Comparison of ENCODE assay signal across 13 cellular contexts in genomic region chr20:3751284-3751663, GRCh38. TPM values are rescaled to one million over a fixed set of nuclear protein-coding genes. Genes with fewer than 3 reads are reported as not detected.
DNase-seq lines count a peak whose midpoint lies in the region; ATAC-seq and TF ChIP-seq lines count a peak whose summit lies in the region.
"Had no signal": no experiment of that assay in that cellular context is flagged by ENCODE, and none has a peak within 500 bp of the region (broad histone marks: within the 10 kb centered on the region; RNA-seq: fewer than 3 reads in every experiment).

No MANE protein-coding gene starts in this region.

- no CpG with 5 or more reads among the region's 31 CpGs for WGBS in iPS DF 6.9 (ENCODE audit: insufficient coverage, insufficient read length)

- peaks cover 4% of the 10 kb centered on the region; the same call in 1 of the 3 replicates for H3K9me3 Mint-ChIP-seq in GM23338
- H3K9me3 Mint-ChIP-seq: activated T-cell treated with anti-CD3 and anti-CD28 coated beads, Interleukin-2, amount 50 U/mL, for 4 hours had no signal

- POLR2A ChIA-PET in A673 (lab: Charles Lee; ENCODE audit: low non-redundant PET), result no interaction called here

- H3K36me3 ChIP-seq in GM23338 (ENCODE audit: insufficient read depth), result no peaks in the 10 kb centered on the region
- H3K36me3 ChIP-seq in WERI-Rb-1, result peaks cover 12% of the 10 kb centered on the region
- peaks cover 5% of the 10 kb centered on the region for H3K36me3 ChIP-seq in iPS DF 6.9 (ENCODE audit: control insufficient read depth, insufficient read depth, low read length)
- peaks cover 2% of the 10 kb centered on the region for H3K36me3 ChIP-seq in rectal smooth muscle tissue (ENCODE audit: control insufficient read depth, insufficient read depth, low read length)
- H3K36me3 ChIP-seq in A673 (ENCODE audit: insufficient read depth, low read length, poor library complexity, severe bottlenecking), result peaks cover 1% of the 10 kb centered on the region

- DNase-seq in GM23338 (ENCODE audit: low spot score), result peak; percentile 58
- no peak for DNase-seq in WERI-Rb-1
- DNase-seq in iPS DF 6.9 (ENCODE audit: low read depth, low spot score), result no peak
- DNase-seq in HuH-7.5 (ENCODE audit: low spot score), result no peak
- no peak for DNase-seq in anterior cingulate cortex (lab: John Stamatoyannopoulos, UW)
- no peak for DNase-seq in A673 (ENCODE audit: low spot score)
- DNase-seq: HCEC 1CT had no signal

- H3K9ac ChIP-seq in rectal smooth muscle tissue (ENCODE audit: low read length), result no peak overlapping the region

- peaks cover 30% of the 10 kb centered on the region for H3K27me3 Mint-ChIP-seq in GM23338 (ENCODE audit: insufficient read depth, low read depth, poor library complexity)

- peaks cover 14% of the 10 kb centered on the region for H3F3A ChIP-seq in GM23338 (replicated peaks; ENCODE audit: low read depth)

- no peaks in the 10 kb centered on the region for H3K9me2 ChIP-seq in GM23338 (ENCODE audit: insufficient read depth)

- H3K4me2 ChIP-seq in GM23338, result peak overlapping the region; percentile 93

- H3K4me3 ChIP-seq in GM23338, result peak overlapping the region; percentile 73
- no peak overlapping the region for H3K4me3 ChIP-seq in WERI-Rb-1 (ENCODE audit: low read depth, low read length)
- H3K4me3 ChIP-seq in iPS DF 6.9 (ENCODE audit: low read length), result peak overlapping the region; percentile 49; the same call in 1 of the 2 replicates
- peak overlapping the region; percentile 42 for H3K4me3 ChIP-seq in rectal smooth muscle tissue (ENCODE audit: low read length)
- no peak overlapping the region for H3K4me3 ChIP-seq in A673 (ENCODE audit: low read depth, low read length, poor library complexity, severe bottlenecking)

- no TSS peak for BruUV-seq in A673 (replicated peaks; lab: Mats Ljungman, UMichigan)

- no peaks in the 10 kb centered on the region; the same call in 2 of the 3 replicates for H3K36me3 Mint-ChIP-seq in GM23338 (ENCODE audit: low read depth)

- H3K9me3 ChIP-seq in WERI-Rb-1 (ENCODE audit: severe bottlenecking) (no peaks in the 10 kb centered on the region), iPS DF 6.9 (ENCODE audit: control insufficient read depth, insufficient read depth, low read length) (no peaks in the 10 kb centered on the region), A673 (ENCODE audit: low read depth, low read length, poor library complexity, severe bottlenecking) (no peaks in the 10 kb centered on the region)
- H3K9me3 ChIP-seq: heart right ventricle had no signal

- no peak overlapping the region for H3K27ac ChIP-seq in GM23338 (ENCODE audit: low read depth)
- no peak overlapping the region for H3K27ac ChIP-seq in WERI-Rb-1
- H3K27ac ChIP-seq in iPS DF 6.9 (ENCODE audit: low read length), result no peak overlapping the region
- no peak overlapping the region for H3K27ac ChIP-seq in rectal smooth muscle tissue (ENCODE audit: low read depth, low read length)
- H3K27ac ChIP-seq in A673 (ENCODE audit: low read depth, low read length, poor library complexity, severe bottlenecking), result no peak overlapping the region

- no peaks in the 10 kb centered on the region for H3K79me2 ChIP-seq in GM23338 (replicated peaks; ENCODE audit: insufficient read depth)

- peak overlapping the region; percentile 58 for H3K4me3 Mint-ChIP-seq in GM23338

- intact Hi-C loops in A673 (cut with micrococcal nuclease; ENCODE audit: unreplicated experiment), result no loop called here

- CTCF ChIA-PET in A673 (lab: Charles Lee), result no interaction called here

- H3K4me1 ChIP-seq in GM23338 (ENCODE audit: insufficient read depth) (peaks cover 12% of the 10 kb centered on the region; the same call in 1 of the 2 replicates), iPS DF 6.9 (ENCODE audit: control insufficient read depth, insufficient read depth, low read length) (peaks cover 10% of the 10 kb centered on the region), rectal smooth muscle tissue (ENCODE audit: control insufficient read depth, insufficient read depth, low read length) (no peaks in the 10 kb centered on the region), A673 (ENCODE audit: insufficient read depth, low read length, poor library complexity, severe bottlenecking) (no peaks in the 10 kb centered on the region)

- peaks cover 15% of the 10 kb centered on the region for H3K4me1 Mint-ChIP-seq in GM23338

- no peak overlapping the region for H2AFZ ChIP-seq in GM23338

- H4K20me1 ChIP-seq in GM23338 (replicated peaks; ENCODE audit: insufficient read depth), result peaks cover 11% of the 10 kb centered on the region; the same call in 1 of the 2 replicates

- TF ChIP-seq CTCF in GM23338 (conservative IDR thresholded peaks at IDR 0.05; ENCODE audit: low read depth in 2 of 2), result peak; percentile 38 to 49; a peak in 3 of 4 replicates
- 0 out of 2 replicates have a peak, but pooled peaks have one; percentile 10 for TF ChIP-seq CTCF in WERI-Rb-1 (IDR thresholded peaks at IDR 0.05; ENCODE audit: low read depth, low read length)
- no peak for TF ChIP-seq CTCF in A673 (conservative IDR thresholded peaks at IDR 0.05; ENCODE audit: low read depth, low read length)

- H3K27me3 ChIP-seq in GM23338 (ENCODE audit: insufficient read depth) (peaks cover 28% of the 10 kb centered on the region), WERI-Rb-1 (ENCODE audit: insufficient read depth, low read depth, severe bottlenecking) (no peaks in the 10 kb centered on the region), iPS DF 6.9 (ENCODE audit: control insufficient read depth, insufficient read depth, low read length) (peaks cover 8% of the 10 kb centered on the region), rectal smooth muscle tissue (ENCODE audit: control insufficient read depth, insufficient read depth, low read length) (no peaks in the 10 kb centered on the region), A673 (replicated peaks; ENCODE audit: insufficient read depth, low read depth, low read length, poor library complexity) (no peaks in the 10 kb centered on the region)

- H3K27ac Mint-ChIP-seq in GM23338, result no peak overlapping the region

- ATAC-seq in GM23338, result peak; percentile 27
- ATAC-seq in GM21423 (IDR thresholded peaks at IDR 0.05; ENCODE audit: unreplicated experiment), result no peak

TF ChIP-seq in GM23338, 12 proteins besides CTCF, POLR2A, EP300 and RAD21 (continues in another document):
- TF ChIP-seq ETS1 (IDR thresholded peaks at IDR 0.05) (no peak), ZNF331 (CRISPR knock-in tag; IDR thresholded peaks at IDR 0.05; ENCODE audit: low read depth) (no peak), JUNB (IDR thresholded peaks at IDR 0.05; ENCODE audit: unreplicated experiment) (no peak), ZNF114 (CRISPR knock-in tag; IDR thresholded peaks at IDR 0.05) (no peak), NANOG (IDR thresholded peaks at IDR 0.05; ENCODE audit: borderline replicate concordance) (no peak), CREB1 (CRISPR knock-in tag; IDR thresholded peaks at IDR 0.05; ENCODE audit: low read depth) (no peak), STAT1 (IDR thresholded peaks at IDR 0.05; ENCODE audit: unreplicated experiment) (no peak), EZH2phosphoT487 (IDR thresholded peaks at IDR 0.05; ENCODE audit: unreplicated experiment) (no peak)
- TF ChIP-seq, protein P1, sequence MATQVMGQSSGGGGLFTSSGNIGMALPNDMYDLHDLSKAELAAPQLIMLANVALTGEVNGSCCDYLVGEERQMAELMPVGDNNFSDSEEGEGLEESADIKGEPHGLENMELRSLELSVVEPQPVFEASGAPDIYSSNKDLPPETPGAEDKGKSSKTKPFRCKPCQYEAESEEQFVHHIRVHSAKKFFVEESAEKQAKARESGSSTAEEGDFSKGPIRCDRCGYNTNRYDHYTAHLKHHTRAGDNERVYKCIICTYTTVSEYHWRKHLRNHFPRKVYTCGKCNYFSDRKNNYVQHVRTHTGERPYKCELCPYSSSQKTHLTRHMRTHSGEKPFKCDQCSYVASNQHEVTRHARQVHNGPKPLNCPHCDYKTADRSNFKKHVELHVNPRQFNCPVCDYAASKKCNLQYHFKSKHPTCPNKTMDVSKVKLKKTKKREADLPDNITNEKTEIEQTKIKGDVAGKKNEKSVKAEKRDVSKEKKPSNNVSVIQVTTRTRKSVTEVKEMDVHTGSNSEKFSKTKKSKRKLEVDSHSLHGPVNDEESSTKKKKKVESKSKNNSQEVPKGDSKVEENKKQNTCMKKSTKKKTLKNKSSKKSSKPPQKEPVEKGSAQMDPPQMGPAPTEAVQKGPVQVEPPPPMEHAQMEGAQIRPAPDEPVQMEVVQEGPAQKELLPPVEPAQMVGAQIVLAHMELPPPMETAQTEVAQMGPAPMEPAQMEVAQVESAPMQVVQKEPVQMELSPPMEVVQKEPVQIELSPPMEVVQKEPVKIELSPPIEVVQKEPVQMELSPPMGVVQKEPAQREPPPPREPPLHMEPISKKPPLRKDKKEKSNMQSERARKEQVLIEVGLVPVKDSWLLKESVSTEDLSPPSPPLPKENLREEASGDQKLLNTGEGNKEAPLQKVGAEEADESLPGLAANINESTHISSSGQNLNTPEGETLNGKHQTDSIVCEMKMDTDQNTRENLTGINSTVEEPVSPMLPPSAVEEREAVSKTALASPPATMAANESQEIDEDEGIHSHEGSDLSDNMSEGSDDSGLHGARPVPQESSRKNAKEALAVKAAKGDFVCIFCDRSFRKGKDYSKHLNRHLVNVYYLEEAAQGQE (IDR thresholded peaks at IDR 0.05; ENCODE audit: unreplicated experiment), result no peak

RNA-seq across cellular contexts. Expression of gene ADISSP, which starts 16.3 kb away (rescaled TPM):
- total RNA-seq in GM23338 (2014; rRNA removed; shearing (Covaris generic)), result 79.0 and 86.6 TPM in 2 replicates
- polyA plus RNA-seq in GM23338 (2016; fragmentation: Nextera tagmentation; extraction: Ambion mirVana), result 126 and 131 TPM in 2 replicates
- total RNA-seq in A673 (2021), result 75.7 and 80.3 TPM in 2 replicates

RNA-seq across cellular contexts. Expression of gene HSPA12B, which starts 18.8 kb away (rescaled TPM):
- total RNA-seq in GM23338 (2014; rRNA removed; shearing (Covaris generic)), result 6.4 and 6.5 TPM in 2 replicates
- 2.8 and 3.3 TPM in 2 replicates for polyA plus RNA-seq in GM23338 (2016; fragmentation: Nextera tagmentation; extraction: Ambion mirVana)
- total RNA-seq in A673 (2021), result not detected in 2 replicates

RNA-seq across cellular contexts. Expression of gene SPEF1, which starts 30.0 kb away (rescaled TPM):
- 0.69 and 1.3 TPM in 2 replicates for total RNA-seq in GM23338 (2014; rRNA removed; shearing (Covaris generic))
- polyA plus RNA-seq in GM23338 (2016; fragmentation: Nextera tagmentation; extraction: Ambion mirVana), result 0.68 and 0.85 TPM in 2 replicates
- 0.26 and 0.49 TPM in 2 replicates for total RNA-seq in A673 (2021)

RNA-seq across cellular contexts. Expression of gene CENPB, which starts 35.3 kb away (rescaled TPM):
- 44.3 and 52.1 TPM in 2 replicates for total RNA-seq in GM23338 (2014; rRNA removed; shearing (Covaris generic))
- 9.5 and 10.8 TPM in 2 replicates for polyA plus RNA-seq in GM23338 (2016; fragmentation: Nextera tagmentation; extraction: Ambion mirVana)
- total RNA-seq in A673 (2021), result 101 and 108 TPM in 2 replicates

RNA-seq across cellular contexts. Expression of gene SIGLEC1, which starts 38.9 kb away (rescaled TPM):
- not detected in 2 replicates for total RNA-seq in GM23338 (2014; rRNA removed; shearing (Covaris generic))
- polyA plus RNA-seq in GM23338 (2016; fragmentation: Nextera tagmentation; extraction: Ambion mirVana), result not detected in 2 replicates
- not detected in 2 replicates for total RNA-seq in A673 (2021)
- total RNA-seq: endothelial cell of umbilical vein, M059J had no signal
- polyA plus RNA-seq: endothelial cell of umbilical vein had no signal

Comparison
In these comparisons a context has a peak if more than half of its experiments do, and no peak if none do; other contexts are left out.
1. H3K4me3 ChIP-seq: peak in GM23338 (single experiment), iPS DF 6.9 (single experiment) and rectal smooth muscle tissue (single experiment); none in WERI-Rb-1 (single experiment) and A673 (single experiment).